In genomic region chr14:35385042-35385839, GRCh38 we compare ENCODE assay signal across 1 cellular context.
TF ChIP-seq lines count a peak whose summit lies in the region.

No MANE protein-coding gene starts in this region.

TF ChIP-seq in GM23338, 12 proteins besides CTCF, POLR2A, EP300 and RAD21 (continued from another document):
- TF ChIP-seq ZNF462 (CRISPR knock-in tag; IDR thresholded peaks at IDR 0.05) (no peak), REST (IDR thresholded peaks at IDR 0.05; ENCODE audit: unreplicated experiment) (no peak), ETS1 (IDR thresholded peaks at IDR 0.05) (no peak)
